ENCODE assay signal across 22 cellular contexts in the genomic region with DNA sequence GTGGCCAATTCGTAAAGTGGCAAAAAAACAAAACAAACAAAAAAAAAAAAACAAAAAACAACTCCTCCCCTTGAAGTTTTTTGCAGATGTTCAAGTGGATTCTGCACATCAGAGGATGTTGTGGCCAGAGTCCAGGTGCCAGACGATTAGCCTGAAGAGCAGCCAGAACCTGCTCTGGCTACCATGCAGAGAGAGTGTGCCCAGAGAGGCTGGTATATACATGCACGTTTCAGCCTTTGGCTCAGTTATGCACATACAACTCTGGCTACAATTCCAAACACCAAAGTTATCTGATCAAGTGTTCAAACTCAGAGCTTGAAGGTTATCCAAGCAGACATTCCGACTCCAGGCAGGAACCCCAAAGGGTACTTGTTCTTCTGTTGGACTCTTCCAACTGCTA. TPM values are rescaled to one million over a fixed set of nuclear protein-coding genes. Genes with fewer than 3 reads are reported as not detected.
DNase-seq lines count a peak whose midpoint lies in the region; ATAC-seq and TF ChIP-seq lines count a peak whose summit lies in the region.
"Had no signal": no experiment of that assay in that cellular context is flagged by ENCODE, and none has a peak within 500 bp of the region (broad histone marks: within the 10 kb centered on the region; RNA-seq: fewer than 3 reads in every experiment).

No MANE protein-coding gene starts in this region.

- H3K4me1 ChIP-seq in right atrium auricular region (peaks cover 0 to 11% of the 10 kb centered on the region in 2 donors), left ventricle myocardium inferior (peaks cover 25% of the 10 kb centered on the region), upper lobe of right lung (no peaks in the 10 kb centered on the region), SK-N-SH (ENCODE audit: control insufficient read depth in 1 of 2, insufficient read depth in 2 of 2, low read depth in 1 of 2, low read length in 1 of 2) (peaks cover 0 to 2% of the 10 kb centered on the region in 2 experiments; a peak in 1 of 4 replicates)
- H3K4me1 ChIP-seq: BE2C had no signal

- no peaks in the 10 kb centered on the region for H3K9me3 ChIP-seq in right atrium auricular region
- H3K9me3 ChIP-seq in left ventricle myocardium inferior (replicated peaks): no peaks in the 10 kb centered on the region
- no peaks in the 10 kb centered on the region for H3K9me3 ChIP-seq in upper lobe of right lung
- H3K9me3 ChIP-seq in SK-N-SH: no peaks in the 10 kb centered on the region
- H3K9me3 ChIP-seq: BE2C had no signal

- DNase-seq in Right ventricle myocardium inferior (ENCODE audit: missing footprints) (no peak), right atrium auricular region (ENCODE audit: low spot score) (no peak), NAMALWA (ENCODE audit: low spot score) (peak; percentile 16), left ventricle myocardium inferior (no peak), upper lobe of right lung (no peak), SK-N-SH (no peak)
- no peak for DNase-seq in activated T-cell treated with anti-CD3 and anti-CD28 coated beads, Interleukin-2, amount 50 U/mL, for 1 hour
- DNase-seq: BE2C, DMS53, GDM1, MM.1S, NCI-H1092, NCI-H146, NCI-H2029, NCI-H2171, NCI-H526, PC-3, SHP77 treated with DMSO at 0.1 percent for 48 hours had no signal

- CTCF ChIA-PET in SK-N-SH (lab: Yijun Ruan, JAX): interaction anchor here (1.5 to 3.6 kb wide), 2 partner anchors 10 to 33 kb away, joined by 5 to 15 read pairs; no protein-coding TSS in a partner anchor

- intact Hi-C loops in Right ventricle myocardium inferior (cut with DNase I) (no loop called here), left ventricle myocardium inferior (cut with micrococcal nuclease) (no loop called here), upper lobe of right lung (cut with DNase I) (no loop called here)

- no peak overlapping the region for H3K9ac ChIP-seq in SK-N-SH

- TF ChIP-seq EP300 in SK-N-SH (IDR thresholded peaks at IDR 0.05; ENCODE audit: borderline replicate concordance in 1 of 2, low read depth in 1 of 2, low read length in 1 of 2): no peak

- no peaks in the 10 kb centered on the region for H4K20me1 ChIP-seq in SK-N-SH (ENCODE audit: insufficient read depth)

- TF ChIP-seq RAD21 in SK-N-SH (IDR thresholded peaks at IDR 0.05; ENCODE audit: low read length): no peak

- H3K27me3 ChIP-seq in right atrium auricular region: no peaks in the 10 kb centered on the region
- H3K27me3 ChIP-seq in left ventricle myocardium inferior (ENCODE audit: low read depth): no peaks in the 10 kb centered on the region
- no peaks in the 10 kb centered on the region for H3K27me3 ChIP-seq in upper lobe of right lung
- peaks cover 12% of the 10 kb centered on the region for H3K27me3 ChIP-seq in SK-N-SH (ENCODE audit: insufficient read depth)

- WGBS in SK-N-SH (ENCODE audit: low lambda C conversion rate): 33% methylated on average over 4 of the region's 4 CpGs

- no peaks in the 10 kb centered on the region for H3K9me2 ChIP-seq in SK-N-SH

- POLR2A ChIA-PET in SK-N-SH (lab: Yijun Ruan, JAX): no interaction called here

- no peaks in the 10 kb centered on the region for H3F3A ChIP-seq in SK-N-SH (replicated peaks; ENCODE audit: insufficient read depth)

- TF ChIP-seq CTCF in right atrium auricular region (IDR thresholded peaks at IDR 0.05) (no peak), left ventricle myocardium inferior (IDR thresholded peaks at IDR 0.05; ENCODE audit: borderline replicate concordance) (no peak), upper lobe of right lung (IDR thresholded peaks at IDR 0.05) (no peak), SK-N-SH (IDR thresholded peaks at IDR 0.05) (no peak)

- ATAC-seq in Right ventricle myocardium inferior: peak; percentile 75
- ATAC-seq in upper lobe of right lung: peak; percentile 33
- ATAC-seq: K562, PC-3 had no signal

- no peak overlapping the region for H3K4me2 ChIP-seq in SK-N-SH

- H3K27ac ChIP-seq in right atrium auricular region: no peak overlapping the region
- H3K27ac ChIP-seq in left ventricle myocardium inferior (replicated peaks): peak overlapping the region; percentile 39
- H3K27ac ChIP-seq in upper lobe of right lung: no peak overlapping the region
- H3K27ac ChIP-seq in SK-N-SH (ENCODE audit: low read depth in 2 of 2, low read length in 1 of 2): no peak overlapping the region
- H3K27ac ChIP-seq: SK-N-MC had no signal

- H3K36me3 ChIP-seq in right atrium auricular region: no peaks in the 10 kb centered on the region
- H3K36me3 ChIP-seq in left ventricle myocardium inferior: no peaks in the 10 kb centered on the region
- no peaks in the 10 kb centered on the region for H3K36me3 ChIP-seq in upper lobe of right lung
- H3K36me3 ChIP-seq in SK-N-SH (replicated peaks in 1 of 2; ENCODE audit: control insufficient read depth in 1 of 2, insufficient read depth in 2 of 2, low read length in 1 of 2): no peaks in the 10 kb centered on the region
- H3K36me3 ChIP-seq: BE2C had no signal

- H3K4me3 ChIP-seq in right atrium auricular region (no peak overlapping the region), left ventricle myocardium inferior (no peak overlapping the region), upper lobe of right lung (no peak overlapping the region), SK-N-SH (ENCODE audit: low read depth in 2 of 2, low read length in 1 of 2) (no peak overlapping the region)
- H3K4me3 ChIP-seq: K562, SK-N-MC had no signal

- H3K79me2 ChIP-seq in SK-N-SH (ENCODE audit: insufficient read depth): no peaks in the 10 kb centered on the region

- no peak overlapping the region; the same call in 1 of the 2 replicates for H2AFZ ChIP-seq in SK-N-SH (ENCODE audit: low read depth)

TF ChIP-seq in SK-N-SH, 30 proteins besides CTCF, POLR2A, EP300 and RAD21:
- TF ChIP-seq SMC3 (IDR thresholded peaks at IDR 0.05; ENCODE audit: low read depth, low read length): no peak
- TF ChIP-seq MAX (IDR thresholded peaks at IDR 0.05; ENCODE audit: low read depth): no peak
- TF ChIP-seq NFIC (IDR thresholded peaks at IDR 0.05; ENCODE audit: borderline replicate concordance): no peak
- no peak for TF ChIP-seq GABPA (IDR thresholded peaks at IDR 0.05; ENCODE audit: low read depth)
- no peak for TF ChIP-seq RXRA (IDR thresholded peaks at IDR 0.05; ENCODE audit: borderline replicate concordance, low read depth)
- TF ChIP-seq FOSL2 (IDR thresholded peaks at IDR 0.05; ENCODE audit: borderline replicate concordance, low read depth): no peak
- no peak for TF ChIP-seq USF1 (IDR thresholded peaks at IDR 0.05; ENCODE audit: borderline replicate concordance, low read depth)
- TF ChIP-seq NRF1 (IDR thresholded peaks at IDR 0.05; ENCODE audit: low read depth, low read length): no peak
- TF ChIP-seq MEF2A (IDR thresholded peaks at IDR 0.05; ENCODE audit: borderline replicate concordance, low read depth): no peak
- TF ChIP-seq GATA2 (CRISPR knock-in tag; IDR thresholded peaks at IDR 0.05): no peak
- no peak for TF ChIP-seq IRF3 (IDR thresholded peaks at IDR 0.05; ENCODE audit: low read depth, low read length)
- no peak for TF ChIP-seq POLR2AphosphoS5 (IDR thresholded peaks at IDR 0.05; ENCODE audit: low read depth, low read length)
- no peak for TF ChIP-seq TCF12 (IDR thresholded peaks at IDR 0.05)
- TF ChIP-seq, protein P1, sequence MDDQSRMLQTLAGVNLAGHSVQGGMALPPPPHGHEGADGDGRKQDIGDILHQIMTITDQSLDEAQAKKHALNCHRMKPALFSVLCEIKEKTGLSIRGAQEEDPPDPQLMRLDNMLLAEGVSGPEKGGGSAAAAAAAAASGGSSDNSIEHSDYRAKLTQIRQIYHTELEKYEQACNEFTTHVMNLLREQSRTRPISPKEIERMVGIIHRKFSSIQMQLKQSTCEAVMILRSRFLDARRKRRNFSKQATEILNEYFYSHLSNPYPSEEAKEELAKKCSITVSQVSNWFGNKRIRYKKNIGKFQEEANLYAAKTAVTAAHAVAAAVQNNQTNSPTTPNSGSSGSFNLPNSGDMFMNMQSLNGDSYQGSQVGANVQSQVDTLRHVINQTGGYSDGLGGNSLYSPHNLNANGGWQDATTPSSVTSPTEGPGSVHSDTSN (IDR thresholded peaks at IDR 0.05): no peak
- TF ChIP-seq JUND (IDR thresholded peaks at IDR 0.05): no peak
- no peak for TF ChIP-seq TAF1 (IDR thresholded peaks at IDR 0.05; ENCODE audit: borderline replicate concordance, low read depth, low read length)
- TF ChIP-seq RCOR1 (IDR thresholded peaks at IDR 0.05; ENCODE audit: low read length): no peak
- no peak for TF ChIP-seq FOXM1 (IDR thresholded peaks at IDR 0.05; ENCODE audit: low read depth)
- no peak for TF ChIP-seq EZH2phosphoT487 (IDR thresholded peaks at IDR 0.05; ENCODE audit: borderline replicate concordance, low read depth)
- TF ChIP-seq FOXJ3 (CRISPR knock-in tag; IDR thresholded peaks at IDR 0.05): no peak

RNA-seq across cellular contexts. Expression of gene GGTA1, which starts 34.7 kb away (rescaled TPM):
- total RNA-seq in Right ventricle myocardium inferior (27.9 TPM), right atrium auricular region (10 to 100 TPM; 11.6 to 15.2 TPM), left ventricle myocardium inferior (34.1 TPM), upper lobe of right lung (9.5 TPM)
- 0.03 and 0.11 TPM in 2 replicates for polyA plus RNA-seq in SK-N-SH (2012; rRNA removed)
- polyA plus RNA-seq in SK-N-SH (2012; cell fraction: cytosol; rRNA removed): 0.17 and 0.29 TPM in 2 replicates
- not detected in 2 replicates for polyA plus RNA-seq in SK-N-SH (2012; cell fraction: nucleus; rRNA removed)
- total RNA-seq: K562, LHCN-M2, PC-3, RPMI7951 had no signal
